32 cellular contexts compared by ENCODE assay signal in the genomic region with DNA sequence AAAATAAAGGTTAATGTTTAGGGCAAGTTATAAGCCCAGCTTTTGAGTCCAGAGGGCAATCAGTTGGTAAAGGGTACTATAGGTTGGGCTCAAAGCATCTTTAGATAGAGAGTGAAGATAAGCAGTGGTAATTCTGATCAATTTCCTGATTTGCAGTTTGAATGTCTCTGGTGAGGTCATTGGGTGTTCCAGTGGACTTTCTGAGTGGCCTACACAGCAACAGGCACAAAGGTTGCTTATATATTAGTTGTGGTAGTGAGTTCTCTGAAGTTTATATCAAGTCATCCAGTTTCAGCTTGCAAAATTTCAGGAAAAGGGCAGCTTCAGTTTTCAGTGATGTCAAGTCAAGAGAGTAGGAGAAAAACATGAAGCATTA. TPM values are rescaled to one million over a fixed set of nuclear protein-coding genes. Genes with fewer than 3 reads are reported as not detected.
"Had no signal": no experiment of that assay in that cellular context is flagged by ENCODE, and none has a peak within 500 bp of the region (broad histone marks: within the 10 kb centered on the region; RNA-seq: fewer than 3 reads in every experiment).

No MANE protein-coding gene starts in this region.

- H3K27me3 ChIP-seq: brain microvascular endothelial cell, esophagus muscularis mucosa, foreskin keratinocyte, gastrocnemius medialis, heart left ventricle had no signal

- H3K4me3 ChIP-seq: dorsolateral prefrontal cortex, esophagus muscularis mucosa, gastrocnemius medialis, heart left ventricle had no signal

- ATAC-seq: activated T-cell treated with anti-CD3 and anti-CD28 coated beads, Interleukin-2, amount 50 U/mL, for 72 hours; foreskin keratinocyte; gastrocnemius medialis; WTC11 had no signal

- H3K4me1 ChIP-seq: esophagus muscularis mucosa, foreskin keratinocyte, gastrocnemius medialis, heart left ventricle had no signal

- FAIRE-seq: astrocyte, bronchial epithelial cell, colon had no signal

- H3K27ac ChIP-seq: brain microvascular endothelial cell, dorsolateral prefrontal cortex, esophagus muscularis mucosa, foreskin keratinocyte, gastrocnemius medialis, heart left ventricle had no signal

- H3K36me3 ChIP-seq: brain microvascular endothelial cell, esophagus muscularis mucosa, gastrocnemius medialis, heart left ventricle had no signal

- DNase-seq: activated CD4-positive, alpha-beta memory T cell treated with anti-CD3 and anti-CD28 coated beads, Interleukin-2, amount 10 ng/mL, durations not matched to agents 7 days and 5 days; activated CD4-positive, alpha-beta T cell treated with anti-CD3 and anti-CD28 coated beads for 1 hour; activated CD4-positive, alpha-beta T cell treated with anti-CD3 and anti-CD28 coated beads for 4 hours; activated CD4-positive, alpha-beta T cell treated with anti-CD3 and anti-CD28 coated beads, Interleukin-2, amount 10 ng/mL, durations not matched to agents 7 days and 5 days; activated CD4-positive, alpha-beta T cell treated with anti-CD3 and anti-CD28 coated beads, Interleukin-2, amount 50 U/mL, for 4 hours; activated CD8-positive, alpha-beta memory T cell treated with anti-CD3 and anti-CD28 coated beads, Interleukin-2, amount 50 U/mL, for 48 hours; activated effector memory CD4-positive, alpha-beta T cell treated with Interleukin-2 at 50 U/mL for 16 hours; activated gamma-delta T cell treated with Interleukin-2 at 50 U/mL for 16 hours; activated naive CD4-positive, alpha-beta T cell treated with anti-CD3 and anti-CD28 coated beads, Interleukin-2, amount 50 U/mL, for 16 hours; activated naive CD4-positive, alpha-beta T cell treated with Interleukin-2 at 50 U/mL for 16 hours; activated T-cell treated with anti-CD3 and anti-CD28 coated beads for 4 hours; activated T-cell treated with anti-CD3 and anti-CD28 coated beads, Interleukin-2, amount 50 U/mL, for 24 hours; activated T-cell treated with anti-CD3 and anti-CD28 coated beads, Interleukin-2, amount 50 U/mL, for 72 hours; amniotic stem cell; anterior cingulate cortex; brain microvascular endothelial cell; dorsolateral prefrontal cortex; effector memory CD4-positive, alpha-beta T cell; endodermal cell; erythroblast; foreskin keratinocyte; gastrocnemius medialis; glutamatergic neuron; heart left ventricle; T-helper 2 cell had no signal

- H3K9me3 ChIP-seq: esophagus muscularis mucosa, gastrocnemius medialis had no signal

RNA-seq across cellular contexts. Expression of gene GIMAP5, which starts 29.1 kb away (rescaled TPM):
- total RNA-seq: bronchial epithelial cell, chondrocyte, endodermal cell, foreskin keratinocyte had no signal
- polyA plus RNA-seq: foreskin keratinocyte had no signal

RNA-seq across cellular contexts. Expression of gene TMEM176B, which starts 33.8 kb away (rescaled TPM):
- total RNA-seq: activated CD4-positive, alpha-beta memory T cell treated with anti-CD3 and anti-CD28 coated beads, Interleukin-2, amount 10 ng/mL, durations not matched to agents 7 days and 5 days; activated CD4-positive, alpha-beta T cell treated with anti-CD3 and anti-CD28 coated beads, Interleukin-2, amount 10 ng/mL, durations not matched to agents 7 days and 5 days; activated T-cell treated with anti-CD3 and anti-CD28 coated beads, Interleukin-2, amount 50 U/mL, for 72 hours; bronchial epithelial cell; foreskin keratinocyte; T-helper 1 cell treated with Interleukin-12 subunit alpha and Interleukin-12 subunit beta and Interleukin-4 antibody, amounts not matched to agents 30 ng/mL and 1 ng/mL, for 36 hours had no signal
- polyA plus RNA-seq: foreskin keratinocyte had no signal

RNA-seq across cellular contexts. Expression of gene TMEM176A, which starts 34.2 kb away (rescaled TPM):
- total RNA-seq: activated CD4-positive, alpha-beta memory T cell treated with anti-CD3 and anti-CD28 coated beads, Interleukin-2, amount 10 ng/mL, durations not matched to agents 7 days and 5 days; activated CD4-positive, alpha-beta T cell treated with anti-CD3 and anti-CD28 coated beads, Interleukin-2, amount 10 ng/mL, durations not matched to agents 7 days and 5 days; astrocyte; chondrocyte; endodermal cell; foreskin keratinocyte; T-helper 1 cell treated with Interleukin-12 subunit alpha and Interleukin-12 subunit beta and Interleukin-4 antibody, amounts not matched to agents 30 ng/mL and 1 ng/mL, for 36 hours had no signal
- polyA plus RNA-seq: foreskin keratinocyte had no signal

RNA-seq across cellular contexts. Expression of gene GIMAP1, which starts 49.9 kb away (rescaled TPM):
- total RNA-seq: astrocyte, bronchial epithelial cell, chondrocyte, endodermal cell, foreskin keratinocyte, WTC11 had no signal
- polyA plus RNA-seq: foreskin keratinocyte had no signal
